1 cellular context compared by ENCODE assay signal in genomic region chr17:45409659-45410076, GRCh38.
TF ChIP-seq lines count a peak whose summit lies in the region.

No MANE protein-coding gene starts in this region.

TF ChIP-seq in liver, 16 proteins besides CTCF, POLR2A, EP300 and RAD21 (continued from another document):
- no peak for TF ChIP-seq MAX (IDR thresholded peaks at IDR 0.05)
